Comparison of ENCODE assay signal across 24 cellular contexts in genomic region chr7:52747817-52748216, GRCh38.
"Had no signal": no experiment of that assay in that cellular context is flagged by ENCODE, and none has a peak within 500 bp of the region (broad histone marks: within the 10 kb centered on the region; RNA-seq: fewer than 3 reads in every experiment).

No MANE protein-coding gene starts in this region.

- H3K4me3 ChIP-seq: colonic mucosa, esophagus squamous epithelium, gastrocnemius medialis, heart right ventricle, left lung, lower lobe of right lung had no signal

- DNase-seq: colonic mucosa; cortex of kidney; effector CD8-positive, alpha-beta T cell; effector memory CD8-positive, alpha-beta T cell; endodermal cell; erythroblast; esophagus squamous epithelium; foreskin fibroblast; foreskin melanocyte; gastrocnemius medialis; glutamatergic neuron; head of caudate nucleus; heart right ventricle; hippocampal formation; left cardiac atrium; left lung; left ventricle myocardium superior; lower lobe of right lung; mesenchymal stem cell; midbrain; naive B cell had no signal

- H3K4me3 Mint-ChIP-seq: dendritic cell treated with granulocyte-macrophage colony-stimulating factor and Interleukin-4, amounts not matched to agents 40 ng/mL and 50 ng/mL, for 4 days; effector memory CD8-positive, alpha-beta T cell; endodermal cell; naive B cell had no signal

- H3K27ac Mint-ChIP-seq: dendritic cell treated with granulocyte-macrophage colony-stimulating factor and Interleukin-4, amounts not matched to agents 40 ng/mL and 50 ng/mL, for 4 days; effector memory CD8-positive, alpha-beta T cell; endodermal cell; naive B cell had no signal

- H3K27me3 ChIP-seq: colonic mucosa, esophagus squamous epithelium, gastrocnemius medialis, heart right ventricle, left lung had no signal

- H3K27me3 Mint-ChIP-seq: dendritic cell treated with granulocyte-macrophage colony-stimulating factor and Interleukin-4, amounts not matched to agents 40 ng/mL and 50 ng/mL, for 4 days; effector memory CD8-positive, alpha-beta T cell; naive B cell had no signal

- H3K4me1 Mint-ChIP-seq: endodermal cell, naive B cell had no signal

- H3K4me1 ChIP-seq: colonic mucosa, esophagus squamous epithelium, gastrocnemius medialis, heart right ventricle, left lung, lower lobe of right lung had no signal

- H3K27ac ChIP-seq: colonic mucosa, epithelial cell of prostate, esophagus squamous epithelium, gastrocnemius medialis, heart right ventricle, left lung, lower lobe of right lung had no signal

- H3K9me3 ChIP-seq: colonic mucosa, gastrocnemius medialis, lower lobe of right lung had no signal

- ATAC-seq: effector memory CD8-positive, alpha-beta T cell; esophagus mucosa; gastrocnemius medialis; heart right ventricle; left cardiac atrium; left lung; left ventricle myocardium superior; lower lobe of right lung had no signal

- H3K36me3 Mint-ChIP-seq: naive B cell had no signal

- H3K9me3 Mint-ChIP-seq: endodermal cell had no signal

- H3K36me3 ChIP-seq: colonic mucosa, esophagus squamous epithelium, gastrocnemius medialis, heart right ventricle, left lung, lower lobe of right lung had no signal
